Comparison of ENCODE assay signal across 9 cellular contexts in the genomic region with DNA sequence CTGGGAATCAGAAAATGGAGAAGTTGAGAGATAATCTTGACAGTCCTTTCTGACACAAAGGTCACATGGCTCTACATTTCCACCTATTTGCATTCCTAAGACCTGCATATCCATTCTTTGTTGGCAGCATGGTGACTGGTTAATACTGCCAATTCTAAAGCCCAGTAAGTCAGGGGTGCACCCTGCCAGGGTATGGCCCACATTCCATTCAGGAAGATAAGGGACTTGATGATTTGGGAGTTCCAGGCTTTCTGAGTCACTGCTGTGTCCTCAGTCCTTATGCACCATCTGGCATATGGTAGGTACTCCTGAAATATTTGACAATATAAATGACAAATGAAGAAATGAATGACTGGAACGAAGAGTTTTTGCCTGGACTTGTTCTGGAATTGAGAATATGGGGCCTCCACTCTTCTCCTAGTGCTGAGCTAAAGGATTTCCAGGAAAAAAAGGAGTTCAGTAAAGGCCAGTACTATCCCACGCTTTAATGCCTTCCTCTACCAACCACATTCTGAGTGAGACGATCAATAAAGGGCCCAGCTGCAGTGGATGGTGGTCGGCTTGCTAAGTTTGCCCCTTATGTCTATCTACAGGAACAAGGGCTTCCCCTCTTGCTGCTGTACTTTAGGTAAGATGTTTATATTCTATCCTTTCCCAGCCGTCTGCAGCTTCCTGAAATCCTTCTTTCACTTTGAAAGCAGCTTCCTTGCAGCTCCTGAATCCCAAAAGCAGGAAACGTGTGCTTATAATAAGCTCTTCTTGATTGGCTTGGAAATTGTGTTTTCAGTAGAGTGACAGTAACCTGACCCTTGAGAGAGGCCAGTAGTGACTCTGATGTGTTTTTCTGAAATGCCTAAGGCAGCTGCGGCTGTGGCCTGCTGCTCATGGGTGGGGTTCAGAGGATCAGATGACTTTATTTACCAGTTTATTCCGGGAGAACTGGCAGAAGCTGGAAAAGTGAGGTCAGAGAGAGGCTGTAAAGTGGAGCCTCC. TPM values are rescaled to one million over a fixed set of nuclear protein-coding genes. Genes with fewer than 3 reads are reported as not detected.
DNase-seq lines count a peak whose midpoint lies in the region; ATAC-seq and TF ChIP-seq lines count a peak whose summit lies in the region.
"Had no signal": no experiment of that assay in that cellular context is flagged by ENCODE, and none has a peak within 500 bp of the region (broad histone marks: within the 10 kb centered on the region; RNA-seq: fewer than 3 reads in every experiment).

No MANE protein-coding gene starts in this region.

- WGBS in thymus: 88% methylated on average over 8 of the region's 8 CpGs

- H3K4me1 Mint-ChIP-seq in WTC11: peaks cover 21% of the 10 kb centered on the region
- H3K4me1 Mint-ChIP-seq in effector memory CD8-positive, alpha-beta T cell (ENCODE audit: low read depth in 2 of 2): no peaks in the 10 kb centered on the region

- H3K9ac ChIP-seq in HUES48 (ENCODE audit: low read depth, low read length): peak overlapping the region; percentile 41

- CTCF ChIA-PET in WTC11 (lab: Charles Lee) (interaction anchor here (0.6 to 4.1 kb wide), 7 partner anchors 9 to 595 kb away, joined by 3 to 30 read pairs (median 4); no protein-coding TSS in a partner anchor), A673 (lab: Charles Lee) (no interaction called here)

- H3K27ac ChIP-seq in HUES48 (ENCODE audit: low read depth, low read length): peak overlapping the region; percentile 84
- H3K27ac ChIP-seq in thymus (ENCODE audit: low read depth): peak overlapping the region; percentile 21
- H3K27ac ChIP-seq in A673 (ENCODE audit: low read depth, low read length, poor library complexity, severe bottlenecking): no peak overlapping the region
- H3K27ac ChIP-seq: cardiac muscle cell had no signal

- DNase-seq in WTC11 (ENCODE audit: low spot score) (no peak), iPS DF 19.7 (ENCODE audit: low read depth, low spot score) (peak; percentile 38), CD1c-positive myeloid dendritic cell (ENCODE audit: extremely low spot score) (no peak), A673 (ENCODE audit: low spot score) (no peak)
- no peak for DNase-seq in effector memory CD8-positive, alpha-beta T cell

- H3K36me3 Mint-ChIP-seq in WTC11: peaks cover 3% of the 10 kb centered on the region; the same call in 1 of the 2 replicates
- peaks cover 5% of the 10 kb centered on the region for H3K36me3 Mint-ChIP-seq in effector memory CD8-positive, alpha-beta T cell (ENCODE audit: insufficient read depth)

- H3K4me1 ChIP-seq in HUES48 (ENCODE audit: control insufficient read depth, insufficient read depth, low read length): peaks cover 18% of the 10 kb centered on the region
- no peaks in the 10 kb centered on the region for H3K4me1 ChIP-seq in thymus (ENCODE audit: control insufficient read depth, insufficient read depth, low read length)
- no peaks in the 10 kb centered on the region for H3K4me1 ChIP-seq in A673 (ENCODE audit: insufficient read depth, low read length, poor library complexity, severe bottlenecking)

- intact Hi-C loops in A673 (cut with micrococcal nuclease; ENCODE audit: unreplicated experiment): no loop called here

- H3K4me3 ChIP-seq in HUES48 (ENCODE audit: low read depth, low read length): peak overlapping the region; percentile 25; the same call in 1 of the 2 replicates
- H3K4me3 ChIP-seq in thymus (ENCODE audit: low read length): no peak overlapping the region
- H3K4me3 ChIP-seq in A673 (ENCODE audit: low read depth, low read length, poor library complexity, severe bottlenecking): no peak overlapping the region
- H3K4me3 ChIP-seq: cardiac muscle cell had no signal

- ATAC-seq in WTC11: peak; percentile 83
- no peak for ATAC-seq in HG03139 (IDR thresholded peaks at IDR 0.05; ENCODE audit: unreplicated experiment)
- ATAC-seq in effector memory CD8-positive, alpha-beta T cell (replicated peaks): no peak

- H3K36me3 ChIP-seq in HUES48 (ENCODE audit: control insufficient read depth, insufficient read depth, low read length) (no peaks in the 10 kb centered on the region), thymus (ENCODE audit: control insufficient read depth, insufficient read depth) (no peaks in the 10 kb centered on the region), A673 (ENCODE audit: insufficient read depth, low read length, poor library complexity, severe bottlenecking) (no peaks in the 10 kb centered on the region)
- H3K36me3 ChIP-seq: cardiac muscle cell had no signal

- H3K27me3 Mint-ChIP-seq in WTC11 (ENCODE audit: low read depth): no peaks in the 10 kb centered on the region
- no peaks in the 10 kb centered on the region for H3K27me3 Mint-ChIP-seq in effector memory CD8-positive, alpha-beta T cell

- H3K4me3 Mint-ChIP-seq in WTC11: peak overlapping the region; percentile 9; the same call in 1 of the 2 replicates
- H3K4me3 Mint-ChIP-seq in effector memory CD8-positive, alpha-beta T cell: no peak overlapping the region

- no peaks in the 10 kb centered on the region for H3K27me3 ChIP-seq in HUES48 (ENCODE audit: control insufficient read depth, insufficient read depth, low read length)
- H3K27me3 ChIP-seq in thymus (ENCODE audit: control insufficient read depth, insufficient read depth): no peaks in the 10 kb centered on the region
- H3K27me3 ChIP-seq in A673 (replicated peaks; ENCODE audit: insufficient read depth, low read depth, low read length, poor library complexity): peaks cover 7% of the 10 kb centered on the region
- H3K27me3 ChIP-seq: cardiac muscle cell had no signal

- H3K9me3 ChIP-seq in HUES48 (ENCODE audit: control insufficient read depth, insufficient read depth, low read length): no peaks in the 10 kb centered on the region
- H3K9me3 ChIP-seq in thymus (ENCODE audit: control insufficient read depth): no peaks in the 10 kb centered on the region
- H3K9me3 ChIP-seq in A673 (ENCODE audit: low read depth, low read length, poor library complexity, severe bottlenecking): no peaks in the 10 kb centered on the region

- TF ChIP-seq CTCF in WTC11 (IDR thresholded peaks at IDR 0.05) (no peak), A673 (conservative IDR thresholded peaks at IDR 0.05; ENCODE audit: low read depth, low read length) (no peak)

- no TSS peak for BruUV-seq in A673 (replicated peaks; lab: Mats Ljungman, UMichigan)

- H3K9me3 Mint-ChIP-seq in WTC11: peaks cover 13% of the 10 kb centered on the region
- H3K9me3 Mint-ChIP-seq in effector memory CD8-positive, alpha-beta T cell: no peaks in the 10 kb centered on the region

- peak overlapping the region; percentile 98 for H3K27ac Mint-ChIP-seq in WTC11
- no peak overlapping the region for H3K27ac Mint-ChIP-seq in effector memory CD8-positive, alpha-beta T cell

- POLR2A ChIA-PET in WTC11 (lab: Charles Lee) (interaction anchor here (0.7 to 1.2 kb wide), 3 partner anchors 18 to 33 kb away, joined by 3 to 5 read pairs (median 3); no protein-coding TSS in a partner anchor), A673 (lab: Charles Lee; ENCODE audit: low non-redundant PET) (no interaction called here)

TF ChIP-seq in WTC11, 78 proteins besides CTCF, POLR2A, EP300 and RAD21:
- TF ChIP-seq ELF4 (CRISPR knock-in tag; IDR thresholded peaks at IDR 0.05; ENCODE audit: low read depth) (no peak), TEAD1 (CRISPR knock-in tag; IDR thresholded peaks at IDR 0.05) (peak; percentile 40; the same call in 1 of the 2 replicates), ZNF317 (CRISPR knock-in tag; IDR thresholded peaks at IDR 0.05; ENCODE audit: borderline replicate concordance, low read depth) (0 out of 2 replicates have a peak, but pooled peaks have one; percentile 27)
- TF ChIP-seq, protein P1, sequence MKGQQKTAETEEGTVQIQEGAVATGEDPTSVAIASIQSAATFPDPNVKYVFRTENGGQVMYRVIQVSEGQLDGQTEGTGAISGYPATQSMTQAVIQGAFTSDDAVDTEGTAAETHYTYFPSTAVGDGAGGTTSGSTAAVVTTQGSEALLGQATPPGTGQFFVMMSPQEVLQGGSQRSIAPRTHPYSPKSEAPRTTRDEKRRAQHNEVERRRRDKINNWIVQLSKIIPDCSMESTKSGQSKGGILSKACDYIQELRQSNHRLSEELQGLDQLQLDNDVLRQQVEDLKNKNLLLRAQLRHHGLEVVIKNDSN (CRISPR knock-in tag; IDR thresholded peaks at IDR 0.05): peak; percentile 42
- TF ChIP-seq, protein P2, sequence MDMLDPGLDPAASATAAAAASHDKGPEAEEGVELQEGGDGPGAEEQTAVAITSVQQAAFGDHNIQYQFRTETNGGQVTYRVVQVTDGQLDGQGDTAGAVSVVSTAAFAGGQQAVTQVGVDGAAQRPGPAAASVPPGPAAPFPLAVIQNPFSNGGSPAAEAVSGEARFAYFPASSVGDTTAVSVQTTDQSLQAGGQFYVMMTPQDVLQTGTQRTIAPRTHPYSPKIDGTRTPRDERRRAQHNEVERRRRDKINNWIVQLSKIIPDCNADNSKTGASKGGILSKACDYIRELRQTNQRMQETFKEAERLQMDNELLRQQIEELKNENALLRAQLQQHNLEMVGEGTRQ (CRISPR knock-in tag; IDR thresholded peaks at IDR 0.05): peak; percentile 50

RNA-seq across cellular contexts. Expression of a gene that starts 31.9 kb away (rescaled TPM):
- total RNA-seq in WTC11 (2021): 14.6 to 20.8 TPM (median 16.3 TPM) in 3 replicates
- polyA plus RNA-seq in thymus: 9.6 TPM
- total RNA-seq in A673 (2021): 5.1 and 6.7 TPM in 2 replicates

RNA-seq across cellular contexts. Expression of a gene that starts 32.3 kb away (rescaled TPM):
- total RNA-seq in WTC11 (2021) (21.8 to 23.4 TPM (median 23.4 TPM) in 3 replicates), A673 (2021) (28.6 and 30.8 TPM in 2 replicates)
- 53.9 TPM for polyA plus RNA-seq in thymus
